ENCODE assay signal across 15 cellular contexts in genomic region chr13:111974065-111974640, GRCh38.
"Had no signal": no experiment of that assay in that cellular context is flagged by ENCODE, and none has a peak within 500 bp of the region (broad histone marks: within the 10 kb centered on the region; RNA-seq: fewer than 3 reads in every experiment).

No MANE protein-coding gene starts in this region.

- H3K4me3 ChIP-seq: cardiac muscle cell, right lobe of liver, SK-N-MC, spleen, upper lobe of right lung had no signal

- H3K27ac ChIP-seq: cardiac muscle cell, right lobe of liver, SK-N-MC, spleen, upper lobe of right lung had no signal

- DNase-seq: activated CD4-positive, alpha-beta T cell treated with anti-CD3 and anti-CD28 coated beads for 48 hours; activated naive CD4-positive, alpha-beta T cell treated with anti-CD3 and anti-CD28 coated beads for 36 hours; cortex of kidney; effector memory CD8-positive, alpha-beta T cell; erythroblast; immature natural killer cell; right lobe of liver; spleen; stimulated activated CD4-positive, alpha-beta T cell treated with anti-CD3 and anti-CD28 coated beads, Interleukin-1b, Interleukin-23, amount 100 ng/mL, for 48 hours; stimulated activated naive CD4-positive, alpha-beta T cell; substantia nigra; T-helper 1 cell; upper lobe of right lung had no signal

- H3K36me3 ChIP-seq: cardiac muscle cell, right lobe of liver, spleen, upper lobe of right lung had no signal

- H3K4me1 ChIP-seq: right lobe of liver, spleen, upper lobe of right lung had no signal

- H3K9me3 ChIP-seq: right lobe of liver, spleen, upper lobe of right lung had no signal

- H3K27me3 ChIP-seq: right lobe of liver had no signal
